ENCODE assay signal across 37 cellular contexts in the genomic region with DNA sequence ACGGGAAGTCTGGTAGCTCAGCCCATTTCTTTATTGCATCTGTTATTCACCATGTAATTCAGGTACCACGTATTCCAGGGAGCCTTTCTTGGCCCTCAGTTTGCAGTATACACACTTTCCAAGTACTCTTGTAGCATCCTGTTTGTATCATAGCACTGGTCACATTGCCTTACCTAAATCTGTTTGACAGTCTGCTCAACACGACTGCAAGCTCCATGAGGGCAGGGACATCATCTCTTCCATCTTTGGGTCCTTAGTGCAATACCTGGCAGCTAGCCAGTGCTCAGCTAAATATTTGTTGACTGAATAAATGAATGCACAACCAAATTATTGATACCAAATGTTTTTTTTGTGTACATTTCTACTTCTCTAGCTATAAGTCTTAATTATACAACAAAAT. TPM values are rescaled to one million over a fixed set of nuclear protein-coding genes. Genes with fewer than 3 reads are reported as not detected.
"Had no signal": no experiment of that assay in that cellular context is flagged by ENCODE, and none has a peak within 500 bp of the region (broad histone marks: within the 10 kb centered on the region; RNA-seq: fewer than 3 reads in every experiment).

No MANE protein-coding gene starts in this region.

- H3K9me3 Mint-ChIP-seq: activated B cell treated with CpG ODN at 0.5 μM for 24 hours; activated CD4-positive, alpha-beta memory T cell treated with anti-CD3 and anti-CD28 coated beads for 36 hours; activated CD8-positive, alpha-beta T cell treated with anti-CD3 and anti-CD28 coated beads for 36 hours; activated naive CD4-positive, alpha-beta T cell treated with anti-CD3 and anti-CD28 coated beads for 36 hours; activated naive CD4-positive, alpha-beta T cell treated with anti-CD3 and anti-CD28 coated beads, Interleukin-2, amount 50 U/mL, for 72 hours; activated naive CD8-positive, alpha-beta T cell treated with anti-CD3 and anti-CD28 coated beads for 36 hours; activated T-cell treated with anti-CD3 and anti-CD28 coated beads, Interleukin-2, amount 50 U/mL, for 4 hours; activated T-cell treated with anti-CD3 and anti-CD28 coated beads, Interleukin-2, amount 50 U/mL, for 72 hours; activated T-helper 17 cell treated with anti-CD3 and anti-CD28 coated beads, Interleukin-2, amount 50 U/mL, for 72 hours; central memory CD8-positive, alpha-beta T cell; T-helper 1 cell treated with Interleukin-12 subunit alpha and Interleukin-12 subunit beta and Interleukin-4 antibody, amounts not matched to agents 30 μg/mL and 1 μg/mL, for 36 hours; T-helper 2 cell treated with Interferon-gamma antibody and Interleukin-4, amounts not matched to agents 5 μg/mL and 100 μg/mL, for 36 hours had no signal

- FAIRE-seq: TTC549 had no signal

- H3K27ac ChIP-seq: adrenal gland, ascending aorta, cardiac muscle cell, VCaP had no signal

- H3K4me1 Mint-ChIP-seq: activated B cell treated with CpG ODN at 0.5 μM for 24 hours; activated CD4-positive, alpha-beta T cell treated with anti-CD3 and anti-CD28 coated beads, Interleukin-2, amount 10 ng/mL, durations not matched to agents 7 days and 5 days; activated naive CD8-positive, alpha-beta T cell treated with anti-CD3 and anti-CD28 coated beads for 36 hours; activated T-helper 17 cell treated with anti-CD3 and anti-CD28 coated beads, Interleukin-2, amount 50 U/mL, for 72 hours; brain; central memory CD8-positive, alpha-beta T cell had no signal

- H3K4me1 ChIP-seq: adrenal gland had no signal

- H3K27ac Mint-ChIP-seq: activated B cell treated with CpG ODN at 0.5 μM for 24 hours; activated CD4-positive, alpha-beta memory T cell treated with anti-CD3 and anti-CD28 coated beads for 36 hours; activated CD4-positive, alpha-beta T cell treated with anti-CD3 and anti-CD28 coated beads, Interleukin-2, amount 10 ng/mL, durations not matched to agents 7 days and 5 days; activated CD8-positive, alpha-beta T cell treated with anti-CD3 and anti-CD28 coated beads for 36 hours; activated naive CD4-positive, alpha-beta T cell treated with anti-CD3 and anti-CD28 coated beads for 36 hours; activated naive CD4-positive, alpha-beta T cell treated with anti-CD3 and anti-CD28 coated beads, Interleukin-2, amount 50 U/mL, for 72 hours; activated naive CD8-positive, alpha-beta T cell treated with anti-CD3 and anti-CD28 coated beads for 36 hours; activated T-cell treated with anti-CD3 and anti-CD28 coated beads, Interleukin-2, amount 50 U/mL, for 72 hours; activated T-helper 1 cell treated with anti-CD3 and anti-CD28 coated beads, Interleukin-12 subunit alpha, Interleukin-12 subunit beta, Interleukin-2, Interleukin-4 antibody, amounts not matched to agents 30 ng/mL and 10 ng/mL and 1 ng/mL, durations not matched to agents 14 hours and 24 hours and 36 hours; activated T-helper 17 cell treated with anti-CD3 and anti-CD28 coated beads, Interleukin-2, amount 50 U/mL, for 72 hours; brain; T-helper 1 cell treated with Interleukin-12 subunit alpha and Interleukin-12 subunit beta and Interleukin-4 antibody, amounts not matched to agents 30 μg/mL and 1 μg/mL, for 36 hours; T-helper 2 cell treated with Interferon-gamma antibody and Interleukin-4, amounts not matched to agents 5 μg/mL and 100 μg/mL, for 36 hours had no signal

- H3K27me3 ChIP-seq: ascending aorta had no signal

- DNase-seq: activated B cell treated with CpG ODN at 0.5 μM for 24 hours; activated CD4-positive, alpha-beta memory T cell treated with anti-CD3 and anti-CD28 coated beads for 36 hours; activated CD4-positive, alpha-beta T cell treated with anti-CD3 and anti-CD28 coated beads for 4 hours; activated CD4-positive, alpha-beta T cell treated with anti-CD3 and anti-CD28 coated beads, Interleukin-2, amount 10 ng/mL, durations not matched to agents 7 days and 5 days; activated CD4-positive, CD25-positive, alpha-beta regulatory T cell treated with anti-CD3 and anti-CD28 coated beads, Interleukin-2, amount 50 U/mL, for 72 hours; activated CD8-positive, alpha-beta memory T cell treated with anti-CD3 and anti-CD28 coated beads, Interleukin-2, amount 50 U/mL, for 4 hours; activated CD8-positive, alpha-beta T cell treated with anti-CD3 and anti-CD28 coated beads for 36 hours; activated effector memory CD4-positive, alpha-beta T cell treated with anti-CD3 and anti-CD28 coated beads, Interleukin-2, amount 50 U/mL, for 16 hours; activated gamma-delta T cell treated with Interleukin-2 at 50 U/mL for 16 hours; activated naive CD4-positive, alpha-beta T cell; activated naive CD4-positive, alpha-beta T cell treated with anti-CD3 and anti-CD28 coated beads for 36 hours; activated naive CD4-positive, alpha-beta T cell treated with anti-CD3 and anti-CD28 coated beads, Interleukin-2, amount 50 U/mL, for 16 hours; activated naive CD8-positive, alpha-beta T cell treated with anti-CD3 and anti-CD28 coated beads for 36 hours; activated T-cell treated with anti-CD3 and anti-CD28 coated beads for 4 hours; activated T-cell treated with anti-CD3 and anti-CD28 coated beads, Interleukin-2, amount 50 U/mL, for 1 hour; activated T-cell treated with anti-CD3 and anti-CD28 coated beads, Interleukin-2, amount 50 U/mL, for 4 hours; activated T-cell treated with anti-CD3 and anti-CD28 coated beads, Interleukin-2, amount 50 U/mL, for 72 hours; adrenal gland; amygdala; anterior cingulate cortex; caudate nucleus; cerebellar nuclear complex; T-helper 1 cell; T-helper 2 cell; T-helper 9 cell had no signal

- H3K9me3 ChIP-seq: adrenal gland, ascending aorta had no signal

- ATAC-seq: activated CD8-positive, alpha-beta T cell treated with anti-CD3 and anti-CD28 coated beads for 36 hours; activated naive CD4-positive, alpha-beta T cell treated with anti-CD3 and anti-CD28 coated beads, Interleukin-2, amount 50 U/mL, for 72 hours; activated T-cell treated with anti-CD3 and anti-CD28 coated beads, Interleukin-2, amount 50 U/mL, for 4 hours; activated T-cell treated with anti-CD3 and anti-CD28 coated beads, Interleukin-2, amount 50 U/mL, for 72 hours; activated T-helper 17 cell treated with anti-CD3 and anti-CD28 coated beads, Interleukin-2, amount 50 U/mL, for 72 hours had no signal

- H3K4me3 Mint-ChIP-seq: activated B cell treated with CpG ODN at 0.5 μM for 24 hours; activated CD4-positive, alpha-beta memory T cell treated with anti-CD3 and anti-CD28 coated beads for 36 hours; activated CD4-positive, alpha-beta T cell treated with anti-CD3 and anti-CD28 coated beads, Interleukin-2, amount 10 ng/mL, durations not matched to agents 7 days and 5 days; activated CD8-positive, alpha-beta T cell treated with anti-CD3 and anti-CD28 coated beads for 36 hours; activated naive CD4-positive, alpha-beta T cell treated with anti-CD3 and anti-CD28 coated beads for 36 hours; activated naive CD8-positive, alpha-beta T cell treated with anti-CD3 and anti-CD28 coated beads for 36 hours; activated T-cell treated with anti-CD3 and anti-CD28 coated beads, Interleukin-2, amount 50 U/mL, for 4 hours; activated T-cell treated with anti-CD3 and anti-CD28 coated beads, Interleukin-2, amount 50 U/mL, for 72 hours; activated T-helper 1 cell treated with anti-CD3 and anti-CD28 coated beads, Interleukin-12 subunit alpha, Interleukin-12 subunit beta, Interleukin-2, Interleukin-4 antibody, amounts not matched to agents 30 ng/mL and 10 ng/mL and 1 ng/mL, durations not matched to agents 14 hours and 24 hours and 36 hours; activated T-helper 17 cell treated with anti-CD3 and anti-CD28 coated beads, Interleukin-2, amount 50 U/mL, for 72 hours; brain; central memory CD8-positive, alpha-beta T cell; T-helper 1 cell treated with Interleukin-12 subunit alpha and Interleukin-12 subunit beta and Interleukin-4 antibody, amounts not matched to agents 30 μg/mL and 1 μg/mL, for 36 hours; T-helper 2 cell treated with Interferon-gamma antibody and Interleukin-4, amounts not matched to agents 5 μg/mL and 100 μg/mL, for 36 hours had no signal

- H3K4me3 ChIP-seq: adrenal gland, ascending aorta, cardiac muscle cell had no signal

- H3K36me3 Mint-ChIP-seq: activated CD4-positive, alpha-beta memory T cell treated with anti-CD3 and anti-CD28 coated beads for 36 hours; activated naive CD4-positive, alpha-beta T cell treated with anti-CD3 and anti-CD28 coated beads, Interleukin-2, amount 50 U/mL, for 72 hours; activated naive CD8-positive, alpha-beta T cell treated with anti-CD3 and anti-CD28 coated beads for 36 hours; brain had no signal

- H3K27me3 Mint-ChIP-seq: activated CD8-positive, alpha-beta T cell treated with anti-CD3 and anti-CD28 coated beads for 36 hours; activated naive CD8-positive, alpha-beta T cell treated with anti-CD3 and anti-CD28 coated beads for 36 hours; activated T-helper 17 cell treated with anti-CD3 and anti-CD28 coated beads, Interleukin-2, amount 50 U/mL, for 72 hours; central memory CD8-positive, alpha-beta T cell had no signal

- H3K36me3 ChIP-seq: adrenal gland, ascending aorta, cardiac muscle cell had no signal

RNA-seq across cellular contexts. Expression of a gene that starts 33.0 kb away (rescaled TPM):
- total RNA-seq: activated B cell treated with CpG ODN at 0.5 μM for 24 hours, cardiac muscle cell, chondrocyte had no signal
- polyA plus RNA-seq: cardiac muscle cell had no signal
